ENCODE assay signal across 29 cellular contexts in the genomic region with DNA sequence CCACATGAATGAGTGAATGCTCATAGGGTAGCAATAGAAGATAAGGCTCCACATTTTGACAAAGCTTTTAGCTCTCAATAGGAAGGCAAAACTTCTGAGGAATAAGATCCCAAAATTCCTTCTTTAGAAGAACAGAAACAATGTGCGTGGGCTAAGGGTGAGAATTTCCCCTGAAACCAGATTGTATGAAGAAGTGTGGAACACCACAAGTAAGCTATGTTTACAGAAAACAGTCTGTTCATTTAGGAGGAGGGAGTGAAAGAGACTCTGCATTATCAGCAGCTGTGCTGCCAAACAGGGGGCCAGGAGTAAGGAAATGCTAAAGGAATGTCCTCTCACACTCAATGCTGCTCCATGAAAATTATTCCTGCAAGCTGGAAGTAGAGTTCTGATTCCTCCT.
DNase-seq lines count a peak whose midpoint lies in the region; ATAC-seq and TF ChIP-seq lines count a peak whose summit lies in the region.
"Had no signal": no experiment of that assay in that cellular context is flagged by ENCODE, and none has a peak within 500 bp of the region (broad histone marks: within the 10 kb centered on the region; RNA-seq: fewer than 3 reads in every experiment).

No MANE protein-coding gene starts in this region.

- intact Hi-C loops in Right ventricle myocardium inferior (cut with DNase I), result no loop called here
- intact Hi-C loops in MCF 10A (cut with micrococcal nuclease), result no loop called here

- ATAC-seq in Right ventricle myocardium inferior, result no peak
- ATAC-seq: GM12878, lower lobe of right lung, mucosa of descending colon, psoas muscle had no signal

- no peaks in the 10 kb centered on the region for H3K9me2 ChIP-seq in Loucy (replicated peaks; ENCODE audit: low read depth, low read length)

- H4K20me1 ChIP-seq in Loucy (ENCODE audit: insufficient read depth, low read length, poor library complexity, severe bottlenecking), result no peaks in the 10 kb centered on the region

- H3K36me3 ChIP-seq in Loucy (ENCODE audit: insufficient read depth, low read length), result no peaks in the 10 kb centered on the region
- H3K36me3 ChIP-seq in mesenchymal stem cell (ENCODE audit: control insufficient read depth in 1 of 2, insufficient read depth in 2 of 2, low read depth in 1 of 2, low read length in 2 of 2), result no peaks in the 10 kb centered on the region
- H3K36me3 ChIP-seq: lower lobe of right lung, thoracic aorta, vagina had no signal

- H4K91ac ChIP-seq in mesenchymal stem cell (ENCODE audit: low read length), result no peak overlapping the region

- H3K36me3 Mint-ChIP-seq in MCF 10A (ENCODE audit: insufficient read depth, unreplicated experiment), result no peaks in the 10 kb centered on the region

- no peak overlapping the region for H2BK120ac ChIP-seq in mesenchymal stem cell (ENCODE audit: low read depth, low read length)

- H2BK5ac ChIP-seq in mesenchymal stem cell (ENCODE audit: low read depth, low read length, poor library complexity, severe bottlenecking), result no peak overlapping the region

- no peak overlapping the region for H2BK15ac ChIP-seq in mesenchymal stem cell (ENCODE audit: low read depth, poor library complexity, severe bottlenecking)

- H3K79me2 ChIP-seq in Loucy (ENCODE audit: insufficient read depth, low read length), result no peaks in the 10 kb centered on the region

- DNase-seq in astrocyte of the hippocampus (ENCODE audit: low read depth, low spot score), result peak; percentile 60
- DNase-seq in mesenchymal stem cell, result peak; percentile 27
- DNase-seq in retinal pigment epithelial cell (ENCODE audit: low read depth), result peak; percentile 6
- DNase-seq in activated naive CD4-positive, alpha-beta T cell (lab: John Stamatoyannopoulos, UW), result no peak
- no peak for DNase-seq in NCI-H2029 treated with DMSO at 0.1 percent for 48 hours (lab: John Stamatoyannopoulos, UW)
- DNase-seq in Right ventricle myocardium inferior (ENCODE audit: missing footprints), result no peak
- no peak for DNase-seq in MCF 10A (ENCODE audit: unreplicated experiment)
- DNase-seq: activated CD8-positive, alpha-beta memory T cell treated with anti-CD3 and anti-CD28 coated beads, Interleukin-2, amount 50 U/mL, for 48 hours; activated naive CD4-positive, alpha-beta T cell treated with anti-CD3 and anti-CD28 coated beads, Interleukin-2, amount 50 U/mL, for 16 hours; aorta; Caco-2; caudate nucleus; HFFc6; lower lobe of right lung; mucosa of descending colon; NCI-H187; NCI-H526 treated with DMSO at 0.1 percent for 48 hours; psoas muscle; SHP77 treated with DMSO at 0.1 percent for 48 hours; stimulated activated naive CD4-positive, alpha-beta T cell treated with Interleukin-2 at 50 U/mL for 16 hours; SW 1271; T1000 had no signal

- H3K4me2 ChIP-seq in Loucy (ENCODE audit: low read depth, low read length, poor library complexity, severe bottlenecking), result no peak overlapping the region
- no peak overlapping the region for H3K4me2 ChIP-seq in mesenchymal stem cell (ENCODE audit: low read length, poor library complexity, severe bottlenecking)
- H3K4me2 ChIP-seq: KMS-11 had no signal

- H2AFZ ChIP-seq in Loucy (ENCODE audit: low read length), result peak overlapping the region; percentile 39
- no peak overlapping the region for H2AFZ ChIP-seq in mesenchymal stem cell (ENCODE audit: low read depth, low read length)

- H2AK5ac ChIP-seq in mesenchymal stem cell (ENCODE audit: low read length, severe bottlenecking), result no peak overlapping the region

- no peaks in the 10 kb centered on the region for H3K79me1 ChIP-seq in mesenchymal stem cell (replicated peaks; ENCODE audit: low read length, poor library complexity, severe bottlenecking)

- H3K9ac ChIP-seq in Loucy (ENCODE audit: low read depth, low read length, poor library complexity, severe bottlenecking), result no peak overlapping the region
- H3K9ac ChIP-seq in mesenchymal stem cell (ENCODE audit: low read length), result no peak overlapping the region
- H3K9ac ChIP-seq: KMS-11 had no signal

- no peak overlapping the region for H3K4ac ChIP-seq in mesenchymal stem cell (ENCODE audit: low read depth in 1 of 2, low read length in 2 of 2)

- H3K27me3 Mint-ChIP-seq in MCF 10A (ENCODE audit: insufficient read depth, unreplicated experiment), result no peaks in the 10 kb centered on the region

- H4K8ac ChIP-seq in mesenchymal stem cell (ENCODE audit: low read length), result no peak overlapping the region

- TF ChIP-seq CTCF in Loucy (conservative IDR thresholded peaks at IDR 0.05; ENCODE audit: low read length) (no peak), retinal pigment epithelial cell (conservative IDR thresholded peaks at IDR 0.05; ENCODE audit: low read depth, low read length) (no peak), MCF 10A (IDR thresholded peaks at IDR 0.05; ENCODE audit: unreplicated experiment) (no peak)

- H3K4me3 ChIP-seq in Loucy (ENCODE audit: low read length, poor library complexity, severe bottlenecking) (no peak overlapping the region), mesenchymal stem cell (ENCODE audit: insufficient read depth in 1 of 2, low read depth in 1 of 2, low read length in 2 of 2) (no peak overlapping the region), retinal pigment epithelial cell (ENCODE audit: low read length) (no peak overlapping the region)
- H3K4me3 ChIP-seq: GM12878, lower lobe of right lung, mucosa of descending colon, psoas muscle, thoracic aorta, vagina had no signal

- BruUV-seq in MCF 10A (replicated peaks; lab: Mats Ljungman, UMichigan), result no TSS peak

- CTCF ChIA-PET in MCF 10A (lab: Yijun Ruan, JAX), result interaction anchor here (0.6 kb wide), 1 partner anchor 830 kb away, joined by 3 read pairs; no protein-coding TSS in a partner anchor

- H3K14ac ChIP-seq in mesenchymal stem cell (ENCODE audit: low read length in 2 of 2), result no peak overlapping the region

- H3K27me3 ChIP-seq in Loucy (ENCODE audit: insufficient read depth, low read length, poor library complexity, severe bottlenecking) (no peaks in the 10 kb centered on the region), mesenchymal stem cell (ENCODE audit: control insufficient read depth in 1 of 2, insufficient read depth in 1 of 2, low read length in 2 of 2) (no peaks in the 10 kb centered on the region)
- H3K27me3 ChIP-seq: vagina had no signal

- H3K4me1 ChIP-seq in Loucy (ENCODE audit: insufficient read depth, low read length, poor library complexity, severe bottlenecking) (peaks cover 7% of the 10 kb centered on the region), mesenchymal stem cell (ENCODE audit: control insufficient read depth, insufficient read depth, low read depth, low read length) (no peaks in the 10 kb centered on the region)
- H3K4me1 ChIP-seq: Caco-2, lower lobe of right lung, psoas muscle, vagina had no signal

- POLR2A ChIA-PET in MCF 10A (lab: Yijun Ruan, JAX), result no interaction called here

- H3K4me1 Mint-ChIP-seq in MCF 10A (ENCODE audit: insufficient read depth, unreplicated experiment), result no peaks in the 10 kb centered on the region

- no peak overlapping the region for H2BK12ac ChIP-seq in mesenchymal stem cell (ENCODE audit: low read length in 2 of 2)

- no peak overlapping the region for H3K27ac Mint-ChIP-seq in MCF 10A (ENCODE audit: low read depth, unreplicated experiment)
- H3K27ac Mint-ChIP-seq: dendritic cell treated with granulocyte-macrophage colony-stimulating factor and Interleukin-4, amounts not matched to agents 40 ng/mL and 50 ng/mL, for 4 days; HFFc6 had no signal

- H3K9me3 Mint-ChIP-seq in MCF 10A (ENCODE audit: unreplicated experiment), result no peaks in the 10 kb centered on the region
- H3K9me3 Mint-ChIP-seq: dendritic cell treated with granulocyte-macrophage colony-stimulating factor and Interleukin-4, amounts not matched to agents 40 ng/mL and 50 ng/mL, for 4 days; HFFc6 had no signal

- H3K9me3 ChIP-seq in Loucy (ENCODE audit: insufficient read depth, low read depth, low read length) (no peaks in the 10 kb centered on the region), mesenchymal stem cell (ENCODE audit: control insufficient read depth, low read length) (no peaks in the 10 kb centered on the region)
- H3K9me3 ChIP-seq: Caco-2, lower lobe of right lung, mucosa of descending colon, thoracic aorta, vagina had no signal

- no peak overlapping the region for H3K23ac ChIP-seq in mesenchymal stem cell (ENCODE audit: low read length in 2 of 2)

- H3F3A ChIP-seq in Loucy (ENCODE audit: low read depth), result no peaks in the 10 kb centered on the region

- no peak overlapping the region for H3K18ac ChIP-seq in mesenchymal stem cell (ENCODE audit: low read depth in 1 of 2, low read length in 2 of 2)

- no peak overlapping the region for H3K4me3 Mint-ChIP-seq in MCF 10A (ENCODE audit: unreplicated experiment)
- H3K4me3 Mint-ChIP-seq: dendritic cell treated with granulocyte-macrophage colony-stimulating factor and Interleukin-4, amounts not matched to agents 40 ng/mL and 50 ng/mL, for 4 days; HFFc6 had no signal

- WGBS in mesenchymal stem cell, result 33% methylated on average over 1 of the region's 1 CpG

- H3K27ac ChIP-seq in mesenchymal stem cell (ENCODE audit: low read length, poor library complexity, severe bottlenecking), result no peak overlapping the region
- H3K27ac ChIP-seq: C4-2B, KMS-11, lower lobe of right lung, psoas muscle, thoracic aorta, vagina had no signal

Comparison
In these comparisons a context has a peak if more than half of its experiments do, and no peak if none do; other contexts are left out.
1. DNase-seq: peak in astrocyte of the hippocampus (single experiment), mesenchymal stem cell (single experiment) and retinal pigment epithelial cell (single experiment); none in activated naive CD4-positive, alpha-beta T cell (0 of 4), NCI-H2029 treated with DMSO at 0.1 percent for 48 hours (single experiment), Right ventricle myocardium inferior (single experiment) and MCF 10A (single experiment).